In genomic region chr6:33411632-33412005, GRCh38 we compare ENCODE assay signal across 1 cellular context.
TF ChIP-seq lines count a peak whose summit lies in the region.

No MANE protein-coding gene starts in this region.

TF ChIP-seq in HepG2, 621 proteins besides CTCF, POLR2A, EP300 and RAD21:
- TF ChIP-seq MAX (IDR thresholded peaks at IDR 0.05) (no peak), REPIN1 (CRISPR knock-in tag; IDR thresholded peaks at IDR 0.05; ENCODE audit: borderline replicate concordance, low read depth) (no peak), IKZF5 (CRISPR knock-in tag; IDR thresholded peaks at IDR 0.05) (no peak), RBM22 (optimal IDR thresholded peaks at IDR 0.05; ENCODE audit: low read length) (no peak), ZNF687 (CRISPR knock-in tag; IDR thresholded peaks at IDR 0.05) (no peak), HNF1B (CRISPR knock-in tag; IDR thresholded peaks at IDR 0.05) (peak; percentile 30; the same call in 1 of the 2 replicates), HIC2 (CRISPR knock-in tag; IDR thresholded peaks at IDR 0.05; ENCODE audit: low read depth) (no peak), ZBED4 (CRISPR knock-in tag; IDR thresholded peaks at IDR 0.05; ENCODE audit: borderline replicate concordance) (no peak), ZNF546 (CRISPR knock-in tag; conservative IDR thresholded peaks at IDR 0.05) (0 out of 2 replicates have a peak, but pooled peaks have one; percentile 19), HNF1A (IDR thresholded peaks at IDR 0.05; ENCODE audit: low read depth) (no peak), HNF1A (CRISPR knock-in tag; IDR thresholded peaks at IDR 0.05; ENCODE audit: borderline replicate concordance) (no peak), ZNF576 (CRISPR knock-in tag; IDR thresholded peaks at IDR 0.05) (no peak), ZNF7 (CRISPR knock-in tag; IDR thresholded peaks at IDR 0.05) (no peak)
